ENCODE assay signal across 1 cellular context in genomic region chr5:154541553-154541952, GRCh38.
TF ChIP-seq lines count a peak whose summit lies in the region.

No MANE protein-coding gene starts in this region.

TF ChIP-seq in GM23338, 12 proteins besides CTCF, POLR2A, EP300 and RAD21 (continued from another document):
- TF ChIP-seq ZNF462 (CRISPR knock-in tag; IDR thresholded peaks at IDR 0.05) (no peak), EZH2 (IDR thresholded peaks at IDR 0.05; ENCODE audit: low read depth, unreplicated experiment) (no peak), ZNF331 (CRISPR knock-in tag; IDR thresholded peaks at IDR 0.05; ENCODE audit: low read depth) (no peak), STAT1 (IDR thresholded peaks at IDR 0.05; ENCODE audit: unreplicated experiment) (no peak), EZH2phosphoT487 (IDR thresholded peaks at IDR 0.05; ENCODE audit: unreplicated experiment) (no peak), JUNB (IDR thresholded peaks at IDR 0.05; ENCODE audit: unreplicated experiment) (no peak), ZNF114 (CRISPR knock-in tag; IDR thresholded peaks at IDR 0.05) (no peak), POLR2AphosphoS5 (IDR thresholded peaks at IDR 0.05; ENCODE audit: low read depth) (no peak), NANOG (IDR thresholded peaks at IDR 0.05; ENCODE audit: borderline replicate concordance) (no peak)
